Comparison of ENCODE assay signal across 8 cellular contexts in the genomic region with DNA sequence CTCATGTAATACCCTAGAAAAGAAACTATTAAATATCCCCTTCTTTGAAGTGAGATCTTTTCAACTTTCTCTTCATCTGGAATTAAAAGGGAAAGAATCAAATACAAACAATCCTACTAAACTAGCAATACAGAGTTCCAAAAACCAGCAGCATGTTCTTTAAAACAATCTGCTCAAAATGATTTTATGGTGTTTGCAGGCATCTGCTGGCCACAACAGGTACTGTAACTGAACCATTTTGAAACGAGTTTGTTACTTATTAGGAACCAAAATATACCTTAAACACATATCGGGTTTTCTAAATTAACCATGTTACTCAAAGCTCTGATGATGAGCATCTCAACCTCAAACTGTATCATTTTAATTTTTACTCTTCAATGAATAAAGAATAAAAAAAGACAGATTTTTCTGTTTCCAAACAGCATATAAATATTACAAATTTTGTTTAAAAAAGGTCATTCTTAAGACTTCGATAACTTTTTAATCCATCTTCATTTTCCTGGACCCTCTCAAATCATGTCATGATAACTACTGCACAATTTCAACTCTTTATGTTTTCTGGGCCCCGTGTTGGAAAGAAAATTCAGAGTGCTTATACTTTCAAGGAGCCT. TPM values are rescaled to one million over a fixed set of nuclear protein-coding genes. Genes with fewer than 3 reads are reported as not detected.
A peak's percentile ranks its signal among the peaks of the same experiment; 100 is the strongest.
DNase-seq lines count a peak whose midpoint lies in the region; ATAC-seq and TF ChIP-seq lines count a peak whose summit lies in the region.

No MANE protein-coding gene starts in this region.

- H3K27me3 ChIP-seq in neural cell (ENCODE audit: insufficient read depth, low read depth, low read length) = no peaks in the 10 kb centered on the region

- no peak overlapping the region for H3K4me2 ChIP-seq in neural cell (ENCODE audit: low read length)

- no peak overlapping the region for H3K9ac ChIP-seq in neural cell (ENCODE audit: low read length)

- no peaks in the 10 kb centered on the region for H3K79me2 ChIP-seq in neural cell (replicated peaks; ENCODE audit: insufficient read depth, low read length)

- H3K4me3 ChIP-seq in neural cell (ENCODE audit: low read length) = no peak overlapping the region

- no peaks in the 10 kb centered on the region for H4K20me1 ChIP-seq in neural cell (ENCODE audit: insufficient read depth)

- no peak overlapping the region for H2AFZ ChIP-seq in neural cell (ENCODE audit: low read depth, low read length)

- no peaks in the 10 kb centered on the region for H3K36me3 ChIP-seq in neural cell (ENCODE audit: insufficient read depth, low read length)

- H3K4me3 Mint-ChIP-seq in MCF 10A (ENCODE audit: unreplicated experiment) = no peak overlapping the region

- no peaks in the 10 kb centered on the region for H3K9me2 ChIP-seq in neural cell (ENCODE audit: insufficient read depth, low read length)

- H3K4me1 Mint-ChIP-seq in MCF 10A (ENCODE audit: insufficient read depth, unreplicated experiment) = no peaks in the 10 kb centered on the region

- CTCF ChIA-PET in MCF 10A (lab: Yijun Ruan, JAX) = interaction anchor here (0.5 to 1.6 kb wide), 6 partner anchors 12 to 636 kb away, joined by 3 to 5 read pairs (median 3); no protein-coding TSS in a partner anchor

- peaks cover 5% of the 10 kb centered on the region for H3K36me3 Mint-ChIP-seq in MCF 10A (ENCODE audit: insufficient read depth, unreplicated experiment)

- no peaks in the 10 kb centered on the region for H3K9me3 Mint-ChIP-seq in MCF 10A (ENCODE audit: unreplicated experiment)

- intact Hi-C loops in MCF 10A (cut with micrococcal nuclease) = loop anchor here (5.0 kb wide), 1 partner anchor 256 kb away; no protein-coding TSS in a partner anchor

- H3K9me3 ChIP-seq in neural cell (ENCODE audit: low read length) = no peaks in the 10 kb centered on the region

- H3K27ac ChIP-seq in neural cell (ENCODE audit: low read length) = no peak overlapping the region

- DNase-seq in NCI-H82 (lab: John Stamatoyannopoulos, UW) (peak; percentile 16), NCI-H82 treated with DMSO at 0.1 percent for 48 hours (lab: John Stamatoyannopoulos, UW; ENCODE audit: unreplicated experiment) (no peak), NAMALWA (ENCODE audit: low spot score) (peak; percentile 47), MCF 10A (ENCODE audit: unreplicated experiment) (peak; percentile 42)
- DNase-seq in activated CD4-positive, alpha-beta T cell treated with anti-CD3 and anti-CD28 coated beads, Interleukin-2, amount 50 U/mL, for 48 hours = no peak

- ATAC-seq in HG02571 (IDR thresholded peaks at IDR 0.05; ENCODE audit: unreplicated experiment) (no peak), HG02623 (IDR thresholded peaks at IDR 0.05; ENCODE audit: unreplicated experiment) (no peak)

- no peaks in the 10 kb centered on the region for H3K27me3 Mint-ChIP-seq in MCF 10A (ENCODE audit: insufficient read depth, unreplicated experiment)

- no peaks in the 10 kb centered on the region for H3F3A ChIP-seq in neural cell (ENCODE audit: insufficient read depth, low read length, poor library complexity, severe bottlenecking)

- BruUV-seq in MCF 10A (replicated peaks; lab: Mats Ljungman, UMichigan) = no TSS peak

- TF ChIP-seq RAD21 in neural cell (conservative IDR thresholded peaks at IDR 0.05) = peak; percentile 85

- no peak for TF ChIP-seq EP300 in neural cell (conservative IDR thresholded peaks at IDR 0.05; ENCODE audit: poor library complexity, severe bottlenecking)

- TF ChIP-seq CTCF in MCF 10A (IDR thresholded peaks at IDR 0.05; ENCODE audit: unreplicated experiment) (peak; percentile 91), neural cell (IDR thresholded peaks at IDR 0.05; ENCODE audit: poor library complexity, severe bottlenecking) (peak; percentile 81)

- H3K27ac Mint-ChIP-seq in MCF 10A (ENCODE audit: low read depth, unreplicated experiment) = no peak overlapping the region

- POLR2A ChIA-PET in MCF 10A (lab: Yijun Ruan, JAX) = no interaction called here

TF ChIP-seq in neural cell, 6 proteins besides CTCF, POLR2A, EP300 and RAD21:
- TF ChIP-seq SMC3 (conservative IDR thresholded peaks at IDR 0.05; ENCODE audit: poor library complexity) (peak; percentile 77), TAF1 (IDR thresholded peaks at IDR 0.05; ENCODE audit: low read depth) (no peak)

RNA-seq across cellular contexts. Expression of a gene that starts 56.5 kb away (rescaled TPM):
- 10.9 and 12.0 TPM in 2 replicates for total RNA-seq in MCF 10A (2022)
- 1.7 and 2.1 TPM in 2 replicates for polyA plus RNA-seq in neural cell
- 2.4 and 3.0 TPM in 2 replicates for polyA minus RNA-seq in neural cell

Comparison
In these comparisons a context has a peak if more than half of its experiments do, and no peak if none do; other contexts are left out.
1. DNase-seq: peak in NCI-H82 (single experiment), NAMALWA (single experiment) and MCF 10A (single experiment); none in NCI-H82 treated with DMSO at 0.1 percent for 48 hours (single experiment) and activated CD4-positive, alpha-beta T cell treated with anti-CD3 and anti-CD28 coated beads, Interleukin-2, amount 50 U/mL, for 48 hours (0 of 2).